Comparison of ENCODE assay signal across 11 cellular contexts in genomic region chr13:38398810-38399493, GRCh38. TPM values are rescaled to one million over a fixed set of nuclear protein-coding genes. Genes with fewer than 3 reads are reported as not detected.
A peak's percentile ranks its signal among the peaks of the same experiment; 100 is the strongest.
DNase-seq lines count a peak whose midpoint lies in the region; TF ChIP-seq lines count a peak whose summit lies in the region.
"Had no signal": no experiment of that assay in that cellular context is flagged by ENCODE, and none has a peak within 500 bp of the region (broad histone marks: within the 10 kb centered on the region; RNA-seq: fewer than 3 reads in every experiment).

No MANE protein-coding gene starts in this region.

- dilution Hi-C loops in mammary epithelial cell (cut with HindIII; ENCODE audit: low sequenced_read_pairs): no loop called here

- CTCF ChIA-PET in mammary epithelial cell (lab: Charles Lee; ENCODE audit: low non-redundant PET): no interaction called here

- no peaks in the 10 kb centered on the region for H3K79me2 ChIP-seq in mammary epithelial cell (ENCODE audit: insufficient read depth, low read length)

- TF ChIP-seq POLR2A in breast epithelium (IDR thresholded peaks at IDR 0.05): no peak

- no TSS peak for BruUV-seq in mammary epithelial cell (replicated peaks; lab: Mats Ljungman, UMichigan)

- H3K4me1 ChIP-seq in mammary epithelial cell (ENCODE audit: insufficient read depth, low read length): peaks cover 23% of the 10 kb centered on the region
- no peaks in the 10 kb centered on the region for H3K4me1 ChIP-seq in breast epithelium

- H3K9ac ChIP-seq in mammary epithelial cell (ENCODE audit: insufficient read depth, low read length): no peak overlapping the region

- H3K4me3 ChIP-seq in mammary epithelial cell (replicated peaks in 1 of 3; ENCODE audit: insufficient read depth in 1 of 3, low read depth in 2 of 3, low read length in 3 of 3) (no peak overlapping the region), breast epithelium (no peak overlapping the region), foreskin fibroblast (ENCODE audit: low read depth in 1 of 2, low read length in 2 of 2) (no peak overlapping the region)
- H3K4me3 ChIP-seq: tibial nerve had no signal

- WGBS in mammary epithelial cell (ENCODE audit: low coverage, missing lambda C conversion rate): 32% methylated on average over 3 of the region's 3 CpGs

- H3K4me2 ChIP-seq in mammary epithelial cell (ENCODE audit: insufficient read depth, low read depth, low read length): peak overlapping the region; percentile 20

- DNase-seq in mammary epithelial cell (peak; percentile 95), breast epithelium (ENCODE audit: low spot score in 2 of 2) (no peak), RPMI7951 (ENCODE audit: low read depth) (peak; percentile 40), foreskin fibroblast (peak; percentile 93 to 95), SK-N-DZ (ENCODE audit: low spot score) (no peak), medulla oblongata (ENCODE audit: extremely low spot score) (no peak)
- no peak for DNase-seq in activated naive CD4-positive, alpha-beta T cell treated with Interleukin-2 at 50 U/mL for 16 hours
- no peak for DNase-seq in stimulated activated CD4-positive, alpha-beta T cell treated with anti-CD3 and anti-CD28 coated beads, Interleukin-15, amount 100 ng/mL, for 24 hours
- DNase-seq: activated T-cell treated with anti-CD3 and anti-CD28 coated beads, Interleukin-2, amount 50 U/mL, for 24 hours; occipital lobe had no signal

- no peaks in the 10 kb centered on the region for H3K9me3 ChIP-seq in mammary epithelial cell (replicated peaks; ENCODE audit: insufficient read depth, low read length)
- H3K9me3 ChIP-seq in breast epithelium: no peaks in the 10 kb centered on the region
- H3K9me3 ChIP-seq: tibial nerve had no signal

- H3K27ac ChIP-seq in mammary epithelial cell (ENCODE audit: insufficient read depth, low read depth, low read length) (peak overlapping the region; percentile 30), breast epithelium (no peak overlapping the region)

- intact Hi-C loops in mammary epithelial cell (cut with micrococcal nuclease) (no loop called here), breast epithelium (cut with DNase I; ENCODE audit: low total_unique reads) (no loop called here)

- no peaks in the 10 kb centered on the region for H3K27me3 ChIP-seq in mammary epithelial cell (ENCODE audit: insufficient read depth, low read length)
- H3K27me3 ChIP-seq in breast epithelium: no peaks in the 10 kb centered on the region
- H3K27me3 ChIP-seq: tibial nerve had no signal

- in situ Hi-C loops in mammary epithelial cell (cut with MboI; ENCODE audit: low sequenced_read_pairs in 2 of 2): no loop called here

- H4K20me1 ChIP-seq in mammary epithelial cell (ENCODE audit: insufficient read depth, low read length): no peaks in the 10 kb centered on the region

- no peaks in the 10 kb centered on the region for H3K36me3 ChIP-seq in mammary epithelial cell (ENCODE audit: insufficient read depth, low read length)
- peaks cover 3% of the 10 kb centered on the region for H3K36me3 ChIP-seq in breast epithelium
- H3K36me3 ChIP-seq: tibial nerve had no signal

- TF ChIP-seq CTCF in mammary epithelial cell (conservative IDR thresholded peaks at IDR 0.05 in 1 of 2, IDR thresholded peaks at IDR 0.05 in 1 of 2; ENCODE audit: extremely low read depth in 1 of 2, insufficient read depth in 1 of 2, low read depth in 1 of 2, low read length in 2 of 2): no peak
- TF ChIP-seq CTCF in breast epithelium (IDR thresholded peaks at IDR 0.05): no peak
- TF ChIP-seq CTCF in foreskin fibroblast (IDR thresholded peaks at IDR 0.05; ENCODE audit: low read depth, low read length): no peak

- no peak overlapping the region for H2AFZ ChIP-seq in mammary epithelial cell (ENCODE audit: low read depth, low read length)

RNA-seq across cellular contexts. Expression of gene UFM1, which starts 49.3 kb away (rescaled TPM):
- 10 to 100 TPM; 67.4 to 97.5 TPM for total RNA-seq in mammary epithelial cell
- polyA plus RNA-seq in mammary epithelial cell: 30.7 TPM
- 4.7 TPM for polyA minus RNA-seq in mammary epithelial cell
- 10 to 100 TPM; 52.2 to 80.1 (median 58.7) TPM for total RNA-seq in breast epithelium
- total RNA-seq in RPMI7951 (2014; rRNA removed; shearing (Covaris generic)): 60.4 and 73.8 TPM in 2 replicates
- 72.8 and 77.2 TPM in 2 replicates for polyA plus RNA-seq in SK-N-DZ (2014; cell fraction: cytosol; rRNA removed)
- 71.3 and 76.7 TPM in 2 replicates for polyA plus RNA-seq in SK-N-DZ (2014; cell fraction: nucleus; rRNA removed)

Comparison
In these comparisons a context has a peak if more than half of its experiments do, and no peak if none do; other contexts are left out.
1. DNase-seq: peak in mammary epithelial cell (single experiment), RPMI7951 (single experiment) and foreskin fibroblast (2 of 2); none in breast epithelium (0 of 2), activated naive CD4-positive, alpha-beta T cell treated with Interleukin-2 at 50 U/mL for 16 hours (single experiment), SK-N-DZ (single experiment), stimulated activated CD4-positive, alpha-beta T cell treated with anti-CD3 and anti-CD28 coated beads, Interleukin-15, amount 100 ng/mL, for 24 hours (single experiment) and medulla oblongata (single experiment).